Comparison of ENCODE assay signal across 10 cellular contexts in the genomic region with DNA sequence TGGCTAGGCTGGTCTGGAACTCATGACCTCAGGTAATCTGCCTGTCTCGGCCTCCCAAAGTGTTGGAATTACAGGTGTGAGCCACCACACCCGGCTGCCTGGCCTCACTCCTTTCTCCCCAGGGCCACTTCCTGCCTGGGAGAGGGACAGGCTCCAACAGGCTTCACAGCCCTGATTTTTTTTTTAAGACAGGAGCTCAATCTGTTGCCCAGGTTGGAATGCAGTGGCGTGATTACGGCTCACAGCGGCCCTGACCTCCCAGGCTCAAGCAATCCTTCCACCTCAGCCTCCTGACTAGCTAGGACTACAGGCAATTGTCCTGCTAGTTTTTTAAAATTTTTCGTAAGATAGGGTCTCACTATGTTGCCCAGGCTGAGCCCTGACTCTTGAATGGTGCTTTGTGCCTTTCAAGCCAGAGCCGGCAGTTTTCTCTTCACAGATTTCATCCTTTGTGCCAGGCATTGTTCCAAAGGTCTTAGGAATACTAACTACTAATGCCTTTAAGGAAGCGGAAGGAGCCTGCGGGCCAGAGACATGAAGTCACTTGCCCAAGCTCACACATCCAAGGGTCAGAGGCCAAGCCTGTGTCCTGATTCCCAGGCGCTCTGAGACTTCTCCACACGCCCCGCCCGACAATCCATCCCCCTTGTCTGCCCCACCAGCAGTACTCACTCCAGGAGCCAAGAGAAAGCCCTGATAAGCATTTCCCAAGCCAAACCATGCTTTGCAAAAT. TPM values are rescaled to one million over a fixed set of nuclear protein-coding genes. Genes with fewer than 3 reads are reported as not detected.
A peak's percentile ranks its signal among the peaks of the same experiment; 100 is the strongest.
DNase-seq lines count a peak whose midpoint lies in the region; ATAC-seq, FAIRE-seq and TF ChIP-seq lines count a peak whose summit lies in the region.
"Had no signal": no experiment of that assay in that cellular context is flagged by ENCODE, and none has a peak within 500 bp of the region (broad histone marks: within the 10 kb centered on the region; RNA-seq: fewer than 3 reads in every experiment).

No MANE protein-coding gene starts in this region.

- TF ChIP-seq CTCF in body of pancreas (IDR thresholded peaks at IDR 0.05) = no peak
- no peak for TF ChIP-seq CTCF in left ventricle myocardium inferior (IDR thresholded peaks at IDR 0.05; ENCODE audit: borderline replicate concordance)
- TF ChIP-seq CTCF in GM13977 (IDR thresholded peaks at IDR 0.05; ENCODE audit: extremely low read depth, insufficient read depth, missing control alignments) = no peak

- H3K9me3 ChIP-seq in body of pancreas = no peaks in the 10 kb centered on the region
- no peaks in the 10 kb centered on the region for H3K9me3 ChIP-seq in left ventricle myocardium inferior (replicated peaks)

- no peak for TF ChIP-seq POLR2A in body of pancreas (IDR thresholded peaks at IDR 0.05)

- H3K4me1 ChIP-seq in body of pancreas = peaks cover 3% of the 10 kb centered on the region
- H3K4me1 ChIP-seq in left ventricle myocardium inferior = peaks cover 37% of the 10 kb centered on the region

- H3K4me3 ChIP-seq in body of pancreas (no peak overlapping the region), left ventricle myocardium inferior (no peak overlapping the region)

- H3K36me3 ChIP-seq in body of pancreas (replicated peaks in 1 of 2; ENCODE audit: insufficient read depth in 1 of 2, low read depth in 2 of 2) (no peaks in the 10 kb centered on the region), left ventricle myocardium inferior (no peaks in the 10 kb centered on the region)

- H3K27ac ChIP-seq in body of pancreas (no peak overlapping the region), left ventricle myocardium inferior (replicated peaks) (peak overlapping the region; percentile 80)

- intact Hi-C loops in body of pancreas (cut with DNase I) = loop anchor here (10.0 kb wide), 1 partner anchor 167 kb away; the partner anchor contains the start of gene SPATS1
- intact Hi-C loops in left ventricle myocardium inferior (cut with micrococcal nuclease) = no loop called here

- no peaks in the 10 kb centered on the region for H3K27me3 ChIP-seq in body of pancreas
- H3K27me3 ChIP-seq in left ventricle myocardium inferior (ENCODE audit: low read depth) = no peaks in the 10 kb centered on the region

- peak; percentile 87 for DNase-seq in EH (ENCODE audit: low read depth)
- DNase-seq in body of pancreas = peak in 3 of 4 donors; percentile 31 to 62 (median 50)
- peak; percentile 78 for DNase-seq in left ventricle myocardium inferior
- DNase-seq in renal cortical epithelial cell (ENCODE audit: low read depth) = peak; percentile 54
- DNase-seq in RCC 7860 (ENCODE audit: low spot score) = no peak
- DNase-seq in GM13977 (ENCODE audit: low spot score) = no peak
- DNase-seq: DMS 273 treated with DMSO at 0.1 percent for 48 hours; effector memory CD4-positive, alpha-beta T cell had no signal

- FAIRE-seq in RCC 7860 (lab: Jason Lieb, UNC) = no peak

- in situ Hi-C loops in GM13977 (cut with MboI; ENCODE audit: low pct_unique_long_range_greater_than_20kb, low sequenced_read_pairs, unreplicated experiment) = no loop called here

- WGBS in body of pancreas, 2 donors = 87 to 90% methylated on average over 13 of the region's 13 CpGs

- ATAC-seq in body of pancreas = peak; percentile 57
- no peak for ATAC-seq in HG03280 (IDR thresholded peaks at IDR 0.05; ENCODE audit: unreplicated experiment)
- ATAC-seq in HG03354 (IDR thresholded peaks at IDR 0.05; ENCODE audit: poor library complexity, severe bottlenecking, unreplicated experiment) = no peak

RNA-seq across cellular contexts. Expression of gene CAPN11, which starts 19.2 kb away (rescaled TPM):
- total RNA-seq in body of pancreas (under 1 TPM in 1 of 2 donors, not detected in 1; 0.66 TPM), left ventricle myocardium inferior (0.25 TPM), renal cortical epithelial cell (not detected in 2 replicates)

RNA-seq across cellular contexts. Expression of gene MYMX, which starts 38.9 kb away (rescaled TPM):
- total RNA-seq in body of pancreas (1 to 10 TPM in 1 of 2 donors, not detected in 1; 4.2 TPM), left ventricle myocardium inferior (0.36 TPM), renal cortical epithelial cell (not detected in 2 replicates)

RNA-seq across cellular contexts. Expression of gene SLC29A1, which starts 45.5 kb away (rescaled TPM):
- total RNA-seq in body of pancreas (10 to 100 TPM; 44.8 to 90.3 TPM), left ventricle myocardium inferior (154 TPM), renal cortical epithelial cell (15.1 and 15.3 TPM in 2 replicates)

RNA-seq across cellular contexts. Expression of gene TMEM63B, which starts 50.5 kb away (rescaled TPM):
- total RNA-seq in body of pancreas = 10 to 100 TPM in 1 of 2 donors, 1 to 10 TPM in 1; 7.6 to 11.9 TPM
- 37.2 TPM for total RNA-seq in left ventricle myocardium inferior
- total RNA-seq in renal cortical epithelial cell = 59.6 and 112 TPM in 2 replicates

RNA-seq across cellular contexts. Expression of gene MRPL14, which starts 50.6 kb away (rescaled TPM):
- total RNA-seq in body of pancreas (10 to 100 TPM; 14.8 to 20.8 TPM), left ventricle myocardium inferior (36.8 TPM), renal cortical epithelial cell (44.9 and 167 TPM in 2 replicates)

Comparison
In these comparisons a context has a peak if more than half of its experiments do, and no peak if none do; other contexts are left out.
1. DNase-seq: peak in EH (single experiment), body of pancreas (3 of 4), left ventricle myocardium inferior (single experiment) and renal cortical epithelial cell (single experiment); none in RCC 7860 (single experiment) and GM13977 (single experiment).